Comparison of ENCODE assay signal across 8 cellular contexts in genomic region chr6:116279232-116280160, GRCh38.
A peak's percentile ranks its signal among the peaks of the same experiment; 100 is the strongest.
DNase-seq lines count a peak whose midpoint lies in the region; ATAC-seq and TF ChIP-seq lines count a peak whose summit lies in the region.

TSPYL1 (minus strand) TSS chr6:116279930; CDS start chr6:116279830, 100 bp downstream.

- ATAC-seq in GM19025 (IDR thresholded peaks at IDR 0.05; ENCODE audit: low read depth, unreplicated experiment) (peak; percentile 93), HG03342 (IDR thresholded peaks at IDR 0.05; ENCODE audit: unreplicated experiment) (peak; percentile 95)
- peak; percentile 88 for ATAC-seq in central memory CD8-positive, alpha-beta T cell (replicated peaks; ENCODE audit: extremely low read depth, poor library complexity, severe bottlenecking)

- H3K36me3 Mint-ChIP-seq in central memory CD8-positive, alpha-beta T cell (ENCODE audit: insufficient read depth): peaks cover 48% of the 10 kb centered on the region

- H3K27me3 Mint-ChIP-seq in central memory CD8-positive, alpha-beta T cell: no peaks in the 10 kb centered on the region

- H3K9me3 Mint-ChIP-seq in central memory CD8-positive, alpha-beta T cell: no peaks in the 10 kb centered on the region

- no peak; the same call in 1 of the 2 replicates for TF ChIP-seq CTCF in AG09319 (IDR thresholded peaks at IDR 0.05; ENCODE audit: low read depth, low read length)

- H3K4me1 Mint-ChIP-seq in central memory CD8-positive, alpha-beta T cell: peaks cover 53% of the 10 kb centered on the region

- peak within 1 kb of the TSS; percentile 98 for H3K27ac Mint-ChIP-seq in central memory CD8-positive, alpha-beta T cell (ENCODE audit: low read depth)

- H3K4me3 Mint-ChIP-seq in central memory CD8-positive, alpha-beta T cell: peak within 1 kb of the TSS; percentile 89

- DNase-seq in AG09319 (ENCODE audit: extremely low read depth, low read depth): peak; percentile 93
- DNase-seq in NCI-H446 (lab: John Stamatoyannopoulos, UW): peak; percentile 84 to 95
- DNase-seq in activated CD4-positive, CD25-positive, alpha-beta regulatory T cell treated with anti-CD3 and anti-CD28 coated beads, Interleukin-2, amount 50 U/mL, for 16 hours (ENCODE audit: low read depth, low spot score): peak; percentile 88
- DNase-seq in central memory CD8-positive, alpha-beta T cell (ENCODE audit: low spot score in 2 of 2): peak; percentile 88 to 93
- peak; percentile 97 for DNase-seq in iris pigment epithelial cell (ENCODE audit: low read depth)
- DNase-seq in stimulated activated CD4-positive, alpha-beta T cell treated with anti-CD3 and anti-CD28 coated beads, Interleukin-12 subunit alpha, Interleukin-12 subunit beta, amount 100 ng/mL, for 24 hours (ENCODE audit: low read depth in 2 of 2): peak; percentile 88 to 90

Comparison
In these comparisons a context has a peak if more than half of its experiments do, and no peak if none do; other contexts are left out.
1. Peak in every context shown above with its lines: DNase-seq and ATAC-seq.